In genomic region chrX:68511255-68511654, GRCh38 we compare ENCODE assay signal across 8 cellular contexts. TPM values are rescaled to one million over a fixed set of nuclear protein-coding genes. Genes with fewer than 3 reads are reported as not detected.
DNase-seq lines count a peak whose midpoint lies in the region; ATAC-seq and TF ChIP-seq lines count a peak whose summit lies in the region.

No MANE protein-coding gene starts in this region.

- WGBS in SK-N-SH (ENCODE audit: low lambda C conversion rate), result 28% methylated on average over 3 of the region's 3 CpGs

- no peaks in the 10 kb centered on the region for H3K27me3 Mint-ChIP-seq in activated naive CD4-positive, alpha-beta T cell treated with anti-CD3 and anti-CD28 coated beads for 36 hours (ENCODE audit: low read depth)

- intact Hi-C loops in activated naive CD4-positive, alpha-beta T cell treated with anti-CD3 and anti-CD28 coated beads for 36 hours (cut with micrococcal nuclease), result loop anchor here (2.0 to 5.0 kb wide), 3 partner anchors 200 to 314 kb away; no protein-coding TSS in a partner anchor

- no peak overlapping the region for H2AFZ ChIP-seq in SK-N-SH (ENCODE audit: low read depth)

- no peak overlapping the region for H3K4me2 ChIP-seq in SK-N-SH

- peaks cover 31% of the 10 kb centered on the region for H3K79me2 ChIP-seq in SK-N-SH (ENCODE audit: insufficient read depth)

- no peak overlapping the region for H3K27ac Mint-ChIP-seq in activated naive CD4-positive, alpha-beta T cell treated with anti-CD3 and anti-CD28 coated beads for 36 hours

- peaks cover 3% of the 10 kb centered on the region for H3F3A ChIP-seq in SK-N-SH (replicated peaks; ENCODE audit: insufficient read depth)

- DNase-seq in activated naive CD4-positive, alpha-beta T cell treated with anti-CD3 and anti-CD28 coated beads for 36 hours, result peak; percentile 43
- DNase-seq in activated naive CD4-positive, alpha-beta T cell treated with anti-CD3 and anti-CD28 coated beads, Interleukin-2, amount 50 U/mL, for 16 hours, result no peak
- DNase-seq in HuH-7.5 (ENCODE audit: low spot score), result peak; percentile 19
- DNase-seq in SK-N-SH, result peak; percentile 56
- peak; percentile 55 for DNase-seq in fibroblast of mammary gland (ENCODE audit: low read depth)
- DNase-seq in renal cortical epithelial cell (ENCODE audit: low read depth), result peak; percentile 32

- TF ChIP-seq CTCF in SK-N-SH (IDR thresholded peaks at IDR 0.05) (peak; percentile 93), fibroblast of mammary gland (conservative IDR thresholded peaks at IDR 0.05; ENCODE audit: control insufficient read depth, insufficient read depth, low read depth, low read length) (peak; percentile 90)

- TF ChIP-seq RAD21 in SK-N-SH (IDR thresholded peaks at IDR 0.05; ENCODE audit: low read length), result peak; percentile 77

- POLR2A ChIA-PET in SK-N-SH (lab: Yijun Ruan, JAX), result no interaction called here

- TF ChIP-seq EP300 in SK-N-SH (IDR thresholded peaks at IDR 0.05; ENCODE audit: borderline replicate concordance in 1 of 2, low read depth in 1 of 2, low read length in 1 of 2), result no peak

- H3K27ac ChIP-seq in SK-N-SH (ENCODE audit: low read depth in 2 of 2, low read length in 1 of 2), result no peak overlapping the region

- ATAC-seq in GM19372 (IDR thresholded peaks at IDR 0.05; ENCODE audit: low read depth, unreplicated experiment) (peak; percentile 77), HG02973 (IDR thresholded peaks at IDR 0.05; ENCODE audit: unreplicated experiment) (no peak)

- H3K9ac ChIP-seq in SK-N-SH, result no peak overlapping the region

- H3K36me3 Mint-ChIP-seq in activated naive CD4-positive, alpha-beta T cell treated with anti-CD3 and anti-CD28 coated beads for 36 hours (ENCODE audit: low read depth), result peaks cover 11% of the 10 kb centered on the region

- H4K20me1 ChIP-seq in SK-N-SH (ENCODE audit: insufficient read depth), result peaks cover 31% of the 10 kb centered on the region

- H3K4me3 ChIP-seq in SK-N-SH (ENCODE audit: low read depth in 2 of 2, low read length in 1 of 2) (no peak overlapping the region), fibroblast of mammary gland (ENCODE audit: control insufficient read depth, low read depth, low read length) (no peak overlapping the region)

- CTCF ChIA-PET in activated naive CD4-positive, alpha-beta T cell treated with anti-CD3 and anti-CD28 coated beads for 36 hours (lab: Charles Lee), result interaction anchor here (1.0 kb wide), 1 partner anchor 13 kb away, joined by 3 read pairs; the partner anchor contains the start of gene YIPF6
- CTCF ChIA-PET in SK-N-SH (lab: Yijun Ruan, JAX), result interaction anchor here (0.7 to 2.5 kb wide), 14 partner anchors 8 to 297 kb away, joined by 3 to 13 read pairs (median 3); no protein-coding TSS in a partner anchor

- peaks cover 22% of the 10 kb centered on the region for H3K4me1 Mint-ChIP-seq in activated naive CD4-positive, alpha-beta T cell treated with anti-CD3 and anti-CD28 coated beads for 36 hours (ENCODE audit: low read depth)

- H3K9me3 ChIP-seq in SK-N-SH, result no peaks in the 10 kb centered on the region

- peaks cover 22 to 36% of the 10 kb centered on the region in 2 experiments for H3K36me3 ChIP-seq in SK-N-SH (replicated peaks in 1 of 2; ENCODE audit: control insufficient read depth in 1 of 2, insufficient read depth in 2 of 2, low read length in 1 of 2)

- H3K9me3 Mint-ChIP-seq in activated naive CD4-positive, alpha-beta T cell treated with anti-CD3 and anti-CD28 coated beads for 36 hours, result no peaks in the 10 kb centered on the region

- H3K9me2 ChIP-seq in SK-N-SH, result no peaks in the 10 kb centered on the region

- H3K4me3 Mint-ChIP-seq in activated naive CD4-positive, alpha-beta T cell treated with anti-CD3 and anti-CD28 coated beads for 36 hours, result no peak overlapping the region

- no peaks in the 10 kb centered on the region for H3K27me3 ChIP-seq in SK-N-SH (ENCODE audit: insufficient read depth)

- H3K4me1 ChIP-seq in SK-N-SH (ENCODE audit: control insufficient read depth in 1 of 2, insufficient read depth in 2 of 2, low read depth in 1 of 2, low read length in 1 of 2), result no peaks in the 10 kb centered on the region

TF ChIP-seq in SK-N-SH, 30 proteins besides CTCF, POLR2A, EP300 and RAD21:
- no peak for TF ChIP-seq REST (IDR thresholded peaks at IDR 0.05; ENCODE audit: low read depth, low read length)
- no peak for TF ChIP-seq USF2 (IDR thresholded peaks at IDR 0.05; ENCODE audit: borderline replicate concordance, low read depth, low read length)
- peak; percentile 76 for TF ChIP-seq SMC3 (IDR thresholded peaks at IDR 0.05; ENCODE audit: low read depth, low read length)

RNA-seq across cellular contexts. Expression of gene YIPF6, which starts 12.4 kb away (rescaled TPM):
- total RNA-seq in activated naive CD4-positive, alpha-beta T cell treated with anti-CD3 and anti-CD28 coated beads for 36 hours, result 10 to 100 TPM; 19.0 to 20.7 TPM
- polyA plus RNA-seq in SK-N-SH (2012; rRNA removed), result 15.0 and 22.5 TPM in 2 replicates
- 26.5 and 29.6 TPM in 2 replicates for polyA plus RNA-seq in SK-N-SH (2012; cell fraction: cytosol; rRNA removed)
- polyA plus RNA-seq in SK-N-SH (2012; cell fraction: nucleus; rRNA removed), result 6.3 and 13.2 TPM in 2 replicates
- total RNA-seq in renal cortical epithelial cell, result 43.7 and 44.8 TPM in 2 replicates
